ENCODE assay signal across 1 cellular context in the genomic region with DNA sequence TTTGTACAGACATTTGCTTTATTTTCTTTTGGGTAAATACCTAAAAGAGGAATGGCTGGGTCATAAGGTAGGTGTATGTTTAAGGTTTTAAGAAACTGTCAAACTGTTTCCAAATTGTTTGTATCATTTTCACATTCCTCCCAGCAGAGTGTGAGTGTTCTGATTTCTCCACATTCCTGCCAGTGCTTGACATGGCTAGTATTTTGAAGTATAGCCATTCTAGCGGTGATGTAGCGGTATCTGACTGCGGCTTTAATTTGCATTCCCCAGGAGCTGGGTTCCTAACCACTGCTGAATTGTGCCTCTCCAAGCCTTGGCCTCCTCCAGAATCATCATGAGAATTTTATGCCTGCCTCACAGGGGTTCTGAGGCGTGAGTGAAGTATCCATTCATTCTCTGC.
TF ChIP-seq lines count a peak whose summit lies in the region.

No MANE protein-coding gene starts in this region.

TF ChIP-seq in HepG2, 621 proteins besides CTCF, POLR2A, EP300 and RAD21 (continued from another document):
- TF ChIP-seq, protein P1, sequence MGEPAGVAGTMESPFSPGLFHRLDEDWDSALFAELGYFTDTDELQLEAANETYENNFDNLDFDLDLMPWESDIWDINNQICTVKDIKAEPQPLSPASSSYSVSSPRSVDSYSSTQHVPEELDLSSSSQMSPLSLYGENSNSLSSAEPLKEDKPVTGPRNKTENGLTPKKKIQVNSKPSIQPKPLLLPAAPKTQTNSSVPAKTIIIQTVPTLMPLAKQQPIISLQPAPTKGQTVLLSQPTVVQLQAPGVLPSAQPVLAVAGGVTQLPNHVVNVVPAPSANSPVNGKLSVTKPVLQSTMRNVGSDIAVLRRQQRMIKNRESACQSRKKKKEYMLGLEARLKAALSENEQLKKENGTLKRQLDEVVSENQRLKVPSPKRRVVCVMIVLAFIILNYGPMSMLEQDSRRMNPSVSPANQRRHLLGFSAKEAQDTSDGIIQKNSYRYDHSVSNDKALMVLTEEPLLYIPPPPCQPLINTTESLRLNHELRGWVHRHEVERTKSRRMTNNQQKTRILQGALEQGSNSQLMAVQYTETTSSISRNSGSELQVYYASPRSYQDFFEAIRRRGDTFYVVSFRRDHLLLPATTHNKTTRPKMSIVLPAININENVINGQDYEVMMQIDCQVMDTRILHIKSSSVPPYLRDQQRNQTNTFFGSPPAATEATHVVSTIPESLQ (CRISPR knock-in tag; conservative IDR thresholded peaks at IDR 0.05), result no peak
- TF ChIP-seq, protein P2, sequence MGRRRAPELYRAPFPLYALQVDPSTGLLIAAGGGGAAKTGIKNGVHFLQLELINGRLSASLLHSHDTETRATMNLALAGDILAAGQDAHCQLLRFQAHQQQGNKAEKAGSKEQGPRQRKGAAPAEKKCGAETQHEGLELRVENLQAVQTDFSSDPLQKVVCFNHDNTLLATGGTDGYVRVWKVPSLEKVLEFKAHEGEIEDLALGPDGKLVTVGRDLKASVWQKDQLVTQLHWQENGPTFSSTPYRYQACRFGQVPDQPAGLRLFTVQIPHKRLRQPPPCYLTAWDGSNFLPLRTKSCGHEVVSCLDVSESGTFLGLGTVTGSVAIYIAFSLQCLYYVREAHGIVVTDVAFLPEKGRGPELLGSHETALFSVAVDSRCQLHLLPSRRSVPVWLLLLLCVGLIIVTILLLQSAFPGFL (CRISPR knock-in tag; IDR thresholded peaks at IDR 0.05), result no peak
- TF ChIP-seq SMC3 (IDR thresholded peaks at IDR 0.05; ENCODE audit: low read length), result 0 out of 2 replicates have a peak, but pooled peaks have one; percentile 15
- no peak for TF ChIP-seq ARID2 (CRISPR knock-in tag; IDR thresholded peaks at IDR 0.05; ENCODE audit: borderline replicate concordance)
- TF ChIP-seq MED13 (CRISPR knock-in tag; IDR thresholded peaks at IDR 0.05), result no peak
- TF ChIP-seq, protein P3, sequence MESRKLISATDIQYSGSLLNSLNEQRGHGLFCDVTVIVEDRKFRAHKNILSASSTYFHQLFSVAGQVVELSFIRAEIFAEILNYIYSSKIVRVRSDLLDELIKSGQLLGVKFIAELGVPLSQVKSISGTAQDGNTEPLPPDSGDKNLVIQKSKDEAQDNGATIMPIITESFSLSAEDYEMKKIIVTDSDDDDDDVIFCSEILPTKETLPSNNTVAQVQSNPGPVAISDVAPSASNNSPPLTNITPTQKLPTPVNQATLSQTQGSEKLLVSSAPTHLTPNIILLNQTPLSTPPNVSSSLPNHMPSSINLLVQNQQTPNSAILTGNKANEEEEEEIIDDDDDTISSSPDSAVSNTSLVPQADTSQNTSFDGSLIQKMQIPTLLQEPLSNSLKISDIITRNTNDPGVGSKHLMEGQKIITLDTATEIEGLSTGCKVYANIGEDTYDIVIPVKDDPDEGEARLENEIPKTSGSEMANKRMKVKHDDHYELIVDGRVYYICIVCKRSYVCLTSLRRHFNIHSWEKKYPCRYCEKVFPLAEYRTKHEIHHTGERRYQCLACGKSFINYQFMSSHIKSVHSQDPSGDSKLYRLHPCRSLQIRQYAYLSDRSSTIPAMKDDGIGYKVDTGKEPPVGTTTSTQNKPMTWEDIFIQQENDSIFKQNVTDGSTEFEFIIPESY (CRISPR knock-in tag; IDR thresholded peaks at IDR 0.05), result peak; percentile 94
- TF ChIP-seq, protein P4, sequence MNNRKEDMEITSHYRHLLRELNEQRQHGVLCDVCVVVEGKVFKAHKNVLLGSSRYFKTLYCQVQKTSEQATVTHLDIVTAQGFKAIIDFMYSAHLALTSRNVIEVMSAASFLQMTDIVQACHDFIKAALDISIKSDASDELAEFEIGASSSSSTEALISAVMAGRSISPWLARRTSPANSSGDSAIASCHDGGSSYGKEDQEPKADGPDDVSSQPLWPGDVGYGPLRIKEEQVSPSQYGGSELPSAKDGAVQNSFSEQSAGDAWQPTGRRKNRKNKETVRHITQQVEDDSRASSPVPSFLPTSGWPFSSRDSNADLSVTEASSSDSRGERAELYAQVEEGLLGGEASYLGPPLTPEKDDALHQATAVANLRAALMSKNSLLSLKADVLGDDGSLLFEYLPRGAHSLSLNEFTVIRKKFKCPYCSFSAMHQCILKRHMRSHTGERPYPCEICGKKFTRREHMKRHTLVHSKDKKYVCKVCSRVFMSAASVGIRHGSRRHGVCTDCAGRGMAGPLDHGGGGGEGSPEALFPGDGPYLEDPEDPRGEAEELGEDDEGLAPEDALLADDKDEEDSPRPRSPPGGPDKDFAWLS (CRISPR knock-in tag; IDR thresholded peaks at IDR 0.05; ENCODE audit: borderline replicate concordance), result no peak
- TF ChIP-seq, protein P5, sequence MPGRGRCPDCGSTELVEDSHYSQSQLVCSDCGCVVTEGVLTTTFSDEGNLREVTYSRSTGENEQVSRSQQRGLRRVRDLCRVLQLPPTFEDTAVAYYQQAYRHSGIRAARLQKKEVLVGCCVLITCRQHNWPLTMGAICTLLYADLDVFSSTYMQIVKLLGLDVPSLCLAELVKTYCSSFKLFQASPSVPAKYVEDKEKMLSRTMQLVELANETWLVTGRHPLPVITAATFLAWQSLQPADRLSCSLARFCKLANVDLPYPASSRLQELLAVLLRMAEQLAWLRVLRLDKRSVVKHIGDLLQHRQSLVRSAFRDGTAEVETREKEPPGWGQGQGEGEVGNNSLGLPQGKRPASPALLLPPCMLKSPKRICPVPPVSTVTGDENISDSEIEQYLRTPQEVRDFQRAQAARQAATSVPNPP (CRISPR knock-in tag; IDR thresholded peaks at IDR 0.05), result no peak
- TF ChIP-seq, protein P6, sequence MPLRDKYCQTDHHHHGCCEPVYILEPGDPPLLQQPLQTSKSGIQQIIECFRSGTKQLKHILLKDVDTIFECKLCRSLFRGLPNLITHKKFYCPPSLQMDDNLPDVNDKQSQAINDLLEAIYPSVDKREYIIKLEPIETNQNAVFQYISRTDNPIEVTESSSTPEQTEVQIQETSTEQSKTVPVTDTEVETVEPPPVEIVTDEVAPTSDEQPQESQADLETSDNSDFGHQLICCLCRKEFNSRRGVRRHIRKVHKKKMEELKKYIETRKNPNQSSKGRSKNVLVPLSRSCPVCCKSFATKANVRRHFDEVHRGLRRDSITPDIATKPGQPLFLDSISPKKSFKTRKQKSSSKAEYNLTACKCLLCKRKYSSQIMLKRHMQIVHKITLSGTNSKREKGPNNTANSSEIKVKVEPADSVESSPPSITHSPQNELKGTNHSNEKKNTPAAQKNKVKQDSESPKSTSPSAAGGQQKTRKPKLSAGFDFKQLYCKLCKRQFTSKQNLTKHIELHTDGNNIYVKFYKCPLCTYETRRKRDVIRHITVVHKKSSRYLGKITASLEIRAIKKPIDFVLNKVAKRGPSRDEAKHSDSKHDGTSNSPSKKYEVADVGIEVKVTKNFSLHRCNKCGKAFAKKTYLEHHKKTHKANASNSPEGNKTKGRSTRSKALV (CRISPR knock-in tag; IDR thresholded peaks at IDR 0.05), result no peak
- TF ChIP-seq TEAD3 (CRISPR knock-in tag; optimal IDR thresholded peaks at IDR 0.05; ENCODE audit: borderline replicate concordance), result peak; percentile 96
- TF ChIP-seq ZNF7 (CRISPR knock-in tag; IDR thresholded peaks at IDR 0.05), result no peak
- TF ChIP-seq, protein P7, sequence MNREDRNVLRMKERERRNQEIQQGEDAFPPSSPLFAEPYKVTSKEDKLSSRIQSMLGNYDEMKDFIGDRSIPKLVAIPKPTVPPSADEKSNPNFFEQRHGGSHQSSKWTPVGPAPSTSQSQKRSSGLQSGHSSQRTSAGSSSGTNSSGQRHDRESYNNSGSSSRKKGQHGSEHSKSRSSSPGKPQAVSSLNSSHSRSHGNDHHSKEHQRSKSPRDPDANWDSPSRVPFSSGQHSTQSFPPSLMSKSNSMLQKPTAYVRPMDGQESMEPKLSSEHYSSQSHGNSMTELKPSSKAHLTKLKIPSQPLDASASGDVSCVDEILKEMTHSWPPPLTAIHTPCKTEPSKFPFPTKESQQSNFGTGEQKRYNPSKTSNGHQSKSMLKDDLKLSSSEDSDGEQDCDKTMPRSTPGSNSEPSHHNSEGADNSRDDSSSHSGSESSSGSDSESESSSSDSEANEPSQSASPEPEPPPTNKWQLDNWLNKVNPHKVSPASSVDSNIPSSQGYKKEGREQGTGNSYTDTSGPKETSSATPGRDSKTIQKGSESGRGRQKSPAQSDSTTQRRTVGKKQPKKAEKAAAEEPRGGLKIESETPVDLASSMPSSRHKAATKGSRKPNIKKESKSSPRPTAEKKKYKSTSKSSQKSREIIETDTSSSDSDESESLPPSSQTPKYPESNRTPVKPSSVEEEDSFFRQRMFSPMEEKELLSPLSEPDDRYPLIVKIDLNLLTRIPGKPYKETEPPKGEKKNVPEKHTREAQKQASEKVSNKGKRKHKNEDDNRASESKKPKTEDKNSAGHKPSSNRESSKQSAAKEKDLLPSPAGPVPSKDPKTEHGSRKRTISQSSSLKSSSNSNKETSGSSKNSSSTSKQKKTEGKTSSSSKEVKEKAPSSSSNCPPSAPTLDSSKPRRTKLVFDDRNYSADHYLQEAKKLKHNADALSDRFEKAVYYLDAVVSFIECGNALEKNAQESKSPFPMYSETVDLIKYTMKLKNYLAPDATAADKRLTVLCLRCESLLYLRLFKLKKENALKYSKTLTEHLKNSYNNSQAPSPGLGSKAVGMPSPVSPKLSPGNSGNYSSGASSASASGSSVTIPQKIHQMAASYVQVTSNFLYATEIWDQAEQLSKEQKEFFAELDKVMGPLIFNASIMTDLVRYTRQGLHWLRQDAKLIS (CRISPR knock-in tag; IDR thresholded peaks at IDR 0.05), result no peak
- 0 out of 2 replicates have a peak, but pooled peaks have one; percentile 20 for TF ChIP-seq GFI1 (CRISPR knock-in tag; IDR thresholded peaks at IDR 0.05; ENCODE audit: borderline replicate concordance)
- TF ChIP-seq ZMYM3 (CRISPR knock-in tag; IDR thresholded peaks at IDR 0.05), result no peak
- TF ChIP-seq ZNF777 (CRISPR knock-in tag; IDR thresholded peaks at IDR 0.05), result no peak
- TF ChIP-seq AKAP8 (CRISPR knock-in tag; IDR thresholded peaks at IDR 0.05), result no peak
- TF ChIP-seq ZNF766 (CRISPR knock-in tag; IDR thresholded peaks at IDR 0.05; ENCODE audit: borderline replicate concordance), result no peak
- TF ChIP-seq, protein P8, sequence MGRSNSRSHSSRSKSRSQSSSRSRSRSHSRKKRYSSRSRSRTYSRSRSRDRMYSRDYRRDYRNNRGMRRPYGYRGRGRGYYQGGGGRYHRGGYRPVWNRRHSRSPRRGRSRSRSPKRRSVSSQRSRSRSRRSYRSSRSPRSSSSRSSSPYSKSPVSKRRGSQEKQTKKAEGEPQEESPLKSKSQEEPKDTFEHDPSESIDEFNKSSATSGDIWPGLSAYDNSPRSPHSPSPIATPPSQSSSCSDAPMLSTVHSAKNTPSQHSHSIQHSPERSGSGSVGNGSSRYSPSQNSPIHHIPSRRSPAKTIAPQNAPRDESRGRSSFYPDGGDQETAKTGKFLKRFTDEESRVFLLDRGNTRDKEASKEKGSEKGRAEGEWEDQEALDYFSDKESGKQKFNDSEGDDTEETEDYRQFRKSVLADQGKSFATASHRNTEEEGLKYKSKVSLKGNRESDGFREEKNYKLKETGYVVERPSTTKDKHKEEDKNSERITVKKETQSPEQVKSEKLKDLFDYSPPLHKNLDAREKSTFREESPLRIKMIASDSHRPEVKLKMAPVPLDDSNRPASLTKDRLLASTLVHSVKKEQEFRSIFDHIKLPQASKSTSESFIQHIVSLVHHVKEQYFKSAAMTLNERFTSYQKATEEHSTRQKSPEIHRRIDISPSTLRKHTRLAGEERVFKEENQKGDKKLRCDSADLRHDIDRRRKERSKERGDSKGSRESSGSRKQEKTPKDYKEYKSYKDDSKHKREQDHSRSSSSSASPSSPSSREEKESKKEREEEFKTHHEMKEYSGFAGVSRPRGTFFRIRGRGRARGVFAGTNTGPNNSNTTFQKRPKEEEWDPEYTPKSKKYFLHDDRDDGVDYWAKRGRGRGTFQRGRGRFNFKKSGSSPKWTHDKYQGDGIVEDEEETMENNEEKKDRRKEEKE (IDR thresholded peaks at IDR 0.05), result no peak
TF ChIP-seq in HepG2: peak in this region for 5.
